8 cellular contexts compared by ENCODE assay signal in the genomic region with DNA sequence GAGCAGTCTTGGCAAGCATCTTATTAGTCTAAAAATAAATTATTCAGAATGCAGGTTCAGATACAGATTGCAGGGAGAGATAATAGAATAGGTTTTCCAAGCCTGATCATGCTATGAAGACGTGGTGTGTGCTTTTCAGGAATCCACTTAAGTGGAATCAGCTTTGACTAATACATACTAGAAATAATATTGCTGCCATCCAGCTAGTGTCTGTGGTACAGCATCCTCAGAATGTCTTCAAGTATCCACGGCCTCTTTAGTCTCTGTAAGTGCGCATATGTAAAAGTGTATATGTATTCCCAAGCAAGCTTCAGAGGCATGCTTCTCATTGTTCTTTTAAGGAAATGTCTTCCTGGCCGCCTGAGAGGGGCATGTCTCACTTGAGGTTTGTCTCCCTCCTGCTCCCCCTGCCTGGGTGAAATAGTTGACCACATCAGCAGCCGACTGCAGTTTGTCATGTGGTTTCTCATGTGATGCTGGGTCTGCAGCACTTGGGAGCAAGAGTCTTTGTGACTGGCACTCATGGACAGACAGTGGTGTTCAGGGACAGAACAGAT.
DNase-seq lines count a peak whose midpoint lies in the region; ATAC-seq, FAIRE-seq and TF ChIP-seq lines count a peak whose summit lies in the region.

No MANE protein-coding gene starts in this region.

- no peak for TF ChIP-seq POLR2A in GM12892 (IDR thresholded peaks at IDR 0.05; ENCODE audit: low read depth, low read length)

- FAIRE-seq in GM12892 (lab: Jason Lieb, UNC), result peak; percentile 44

- ATAC-seq in GM19397 (IDR thresholded peaks at IDR 0.05; ENCODE audit: unreplicated experiment) (no peak), GM18502 (IDR thresholded peaks at IDR 0.05; ENCODE audit: poor library complexity, unreplicated experiment) (no peak), HG02571 (IDR thresholded peaks at IDR 0.05; ENCODE audit: unreplicated experiment) (no peak)

- no peak for DNase-seq in GM12892 (ENCODE audit: insufficient read length)
- DNase-seq in NCI-H524 (lab: John Stamatoyannopoulos, UW), result peak; percentile 13 to 84
- DNase-seq in dermis blood vessel endothelial cell, result peak; percentile 73
- DNase-seq in midbrain (lab: John Stamatoyannopoulos, UW), result peak; percentile 85
- DNase-seq in effector CD4-positive, alpha-beta T cell, result no peak

Comparison
In these comparisons a context has a peak if more than half of its experiments do, and no peak if none do; other contexts are left out.
1. DNase-seq: peak in NCI-H524 (2 of 2), dermis blood vessel endothelial cell (single experiment) and midbrain (single experiment); none in GM12892 (single experiment) and effector CD4-positive, alpha-beta T cell (single experiment).